In genomic region chr12:121451931-121452330, GRCh38 we compare ENCODE assay signal across 9 cellular contexts. TPM values are rescaled to one million over a fixed set of nuclear protein-coding genes. Genes with fewer than 3 reads are reported as not detected.
DNase-seq lines count a peak whose midpoint lies in the region; ATAC-seq, FAIRE-seq and TF ChIP-seq lines count a peak whose summit lies in the region.
"Had no signal": no experiment of that assay in that cellular context is flagged by ENCODE, and none has a peak within 500 bp of the region (broad histone marks: within the 10 kb centered on the region; RNA-seq: fewer than 3 reads in every experiment).

No MANE protein-coding gene starts in this region.

- DNase-seq in GM12891 (ENCODE audit: insufficient read length, low spot score) (no peak), RWPE2 (ENCODE audit: low spot score) (no peak), hepatic stellate cell (ENCODE audit: low spot score) (peak; percentile 60), NAMALWA (ENCODE audit: low spot score) (no peak), ureter (ENCODE audit: low spot score) (no peak), body of pancreas (no peak)
- DNase-seq: activated CD8-positive, alpha-beta memory T cell treated with anti-CD3 and anti-CD28 coated beads, Interleukin-2, amount 50 U/mL, for 48 hours had no signal

- ATAC-seq in RWPE2 (ENCODE audit: low read depth) (peak; percentile 9; the same call in 1 of the 3 replicates), HG03432 (IDR thresholded peaks at IDR 0.05; ENCODE audit: unreplicated experiment) (no peak), body of pancreas (no peak)

- WGBS in body of pancreas, 2 donors = 50 to 63% methylated on average over 5 of the region's 5 CpGs

- H3K4me1 ChIP-seq in RWPE2 (ENCODE audit: insufficient read depth, poor library complexity, severe bottlenecking) (no peaks in the 10 kb centered on the region), body of pancreas (no peaks in the 10 kb centered on the region)

- H3K27ac ChIP-seq in RWPE2 (ENCODE audit: poor library complexity, severe bottlenecking) (peak overlapping the region; percentile 4), skin epidermis (peak overlapping the region in 19 of 21 experiments; percentile 10 to 86 (median 77)), body of pancreas (peak overlapping the region in 1 of 4 donors; percentile 43)

- TF ChIP-seq CTCF in RWPE2 (IDR thresholded peaks at IDR 0.05; ENCODE audit: poor library complexity, severe bottlenecking) (no peak), body of pancreas (IDR thresholded peaks at IDR 0.05) (no peak)

- TF ChIP-seq POLR2A in GM12891 (IDR thresholded peaks at IDR 0.05; ENCODE audit: low read depth, low read length) (no peak), body of pancreas (IDR thresholded peaks at IDR 0.05) (no peak)

- peak; percentile 48 for FAIRE-seq in GM12891 (lab: Jason Lieb, UNC)

- H3K27me3 ChIP-seq in RWPE2 (ENCODE audit: insufficient read depth, poor library complexity, severe bottlenecking) (no peaks in the 10 kb centered on the region), body of pancreas (no peaks in the 10 kb centered on the region)

- H3K36me3 ChIP-seq in RWPE2 (ENCODE audit: low read depth) (peaks cover 3% of the 10 kb centered on the region; the same call in 1 of the 2 replicates), body of pancreas (replicated peaks in 1 of 2; ENCODE audit: insufficient read depth in 1 of 2, low read depth in 2 of 2) (no peaks in the 10 kb centered on the region)

- H3K9me3 ChIP-seq in RWPE2 (ENCODE audit: severe bottlenecking) = no peaks in the 10 kb centered on the region
- H3K9me3 ChIP-seq in body of pancreas = no peaks in the 10 kb centered on the region

- no peak overlapping the region for H3K4me3 ChIP-seq in RWPE2 (ENCODE audit: severe bottlenecking)
- peak overlapping the region in 3 of 7 experiments; percentile 1 to 13 (median 9) for H3K4me3 ChIP-seq in skin epidermis
- no peak overlapping the region for H3K4me3 ChIP-seq in body of pancreas

- intact Hi-C loops in body of pancreas (cut with DNase I) = no loop called here

TF ChIP-seq in GM12891, 5 proteins besides CTCF, POLR2A, EP300 and RAD21:
- TF ChIP-seq PAX5 (IDR thresholded peaks at IDR 0.05; ENCODE audit: insufficient read depth, low read length, severe bottlenecking) (no peak), POLR2AphosphoS5 (IDR thresholded peaks at IDR 0.05; ENCODE audit: low read depth, low read length) (no peak), SPI1 (IDR thresholded peaks at IDR 0.05; ENCODE audit: low read depth, low read length) (no peak), POU2F2 (IDR thresholded peaks at IDR 0.05; ENCODE audit: low read depth, low read length) (no peak), TAF1 (IDR thresholded peaks at IDR 0.05; ENCODE audit: low read depth, low read length) (no peak)

RNA-seq across cellular contexts. Expression of gene RNF34, which starts 52.0 kb away (rescaled TPM):
- 42.1 TPM for polyA plus RNA-seq in GM12891 (2012; ENCODE audit: low read depth, missing spikeins)
- 63.9 TPM for total RNA-seq in ureter
- 10 to 100 TPM; 25.9 to 35.3 TPM for total RNA-seq in body of pancreas
